Comparison of ENCODE assay signal across 13 cellular contexts in the genomic region with DNA sequence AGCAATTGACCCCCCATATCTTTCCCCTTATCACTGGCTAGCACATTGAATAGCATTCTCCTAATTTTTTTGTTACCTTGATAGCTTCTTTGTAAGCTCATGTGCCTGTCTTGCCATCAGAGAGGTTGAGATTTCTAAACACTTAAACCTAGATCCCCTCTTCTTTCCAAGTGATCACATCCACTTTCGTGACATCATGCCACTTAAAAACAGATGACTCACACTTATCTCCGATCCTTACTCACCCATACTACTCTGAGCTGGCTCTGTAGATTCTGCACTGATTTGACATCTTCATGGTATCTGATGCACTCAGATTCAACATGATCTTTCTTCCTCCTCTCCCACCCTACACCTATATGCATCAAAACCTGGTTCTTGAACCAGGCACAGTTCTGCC. TPM values are rescaled to one million over a fixed set of nuclear protein-coding genes. Genes with fewer than 3 reads are reported as not detected.
DNase-seq lines count a peak whose midpoint lies in the region; ATAC-seq, FAIRE-seq and TF ChIP-seq lines count a peak whose summit lies in the region.
"Had no signal": no experiment of that assay in that cellular context is flagged by ENCODE, and none has a peak within 500 bp of the region (broad histone marks: within the 10 kb centered on the region; RNA-seq: fewer than 3 reads in every experiment).

No MANE protein-coding gene starts in this region.

- DNase-seq in HepG2 (ENCODE audit: low spot score): no peak
- DNase-seq in right lobe of liver: no peak
- DNase-seq in RCC 7860 (ENCODE audit: low spot score): peak; percentile 31
- peak; percentile 46 to 68 for DNase-seq in fibroblast of lung (ENCODE audit: low read depth in 2 of 2)
- DNase-seq: activated CD4-positive, alpha-beta T cell treated with anti-CD3 and anti-CD28 coated beads for 48 hours; NCI-H2029 treated with DMSO at 0.1 percent for 48 hours; pancreas; stimulated activated CD4-positive, alpha-beta T cell treated with anti-CD3 and anti-CD28 coated beads, Interleukin-2, amount 100 ng/mL, for 24 hours had no signal

- BruUV-seq in HepG2 (replicated peaks; lab: Mats Ljungman, UMichigan): no TSS peak

- TF ChIP-seq EP300 in HepG2 (IDR thresholded peaks at IDR 0.05; ENCODE audit: low read depth in 2 of 2, low read length in 2 of 2) (no peak), HepG2 (CRISPR knock-in tag; IDR thresholded peaks at IDR 0.05; ENCODE audit: borderline replicate concordance) (no peak), gastroesophageal sphincter (IDR thresholded peaks at IDR 0.05) (no peak)

- no peaks in the 10 kb centered on the region for H4K20me1 ChIP-seq in HepG2 (ENCODE audit: insufficient read depth, low read length)
- no peaks in the 10 kb centered on the region for H4K20me1 ChIP-seq in fibroblast of lung (ENCODE audit: control insufficient read depth, extremely low read depth, insufficient read depth, low read length)

- WGBS in HepG2 (ENCODE audit: low lambda C conversion rate): 75% methylated on average over 2 of the region's 2 CpGs
- WGBS in right lobe of liver (ENCODE audit: insufficient coverage, low coverage, low lambda C conversion rate, missing lambda C conversion rate): 91% methylated on average over 2 of the region's 2 CpGs
- WGBS in gastroesophageal sphincter (ENCODE audit: low coverage in 1 of 2), 2 donors: 79% methylated on average over 2 of the region's 2 CpGs; no CpG with 5 or more reads in 1 of the 2 donors

- H2AFZ ChIP-seq in HepG2 (ENCODE audit: low read length) (no peak overlapping the region), fibroblast of lung (ENCODE audit: low read length) (no peak overlapping the region)

- no peak overlapping the region for H3K4me3 ChIP-seq in HepG2 (replicated peaks in 1 of 3; ENCODE audit: insufficient read depth in 1 of 3, low read depth in 2 of 3, low read length in 3 of 3)
- no peak overlapping the region for H3K4me3 ChIP-seq in right lobe of liver
- no peak overlapping the region for H3K4me3 ChIP-seq in fibroblast of lung (replicated peaks in 1 of 4; ENCODE audit: control extremely low read depth in 1 of 4, insufficient read depth in 1 of 4, low read depth in 3 of 4, low read length in 4 of 4)
- H3K4me3 ChIP-seq in gastroesophageal sphincter: no peak overlapping the region
- H3K4me3 ChIP-seq: pancreas had no signal

- H3K27ac ChIP-seq in HepG2 (ENCODE audit: extremely low read length, insufficient read depth, low read length) (no peak overlapping the region), right lobe of liver (no peak overlapping the region), fibroblast of lung (ENCODE audit: insufficient read depth, low read length) (no peak overlapping the region), gastroesophageal sphincter (no peak overlapping the region)
- H3K27ac ChIP-seq: epithelial cell of prostate, pancreas had no signal

- H3K4me2 ChIP-seq in HepG2 (ENCODE audit: low read depth, low read length) (no peak overlapping the region), fibroblast of lung (ENCODE audit: extremely low read depth, insufficient read depth, low read length) (no peak overlapping the region)

- H3K9ac ChIP-seq in HepG2 (ENCODE audit: insufficient read depth, low read depth, low read length) (no peak overlapping the region), fibroblast of lung (ENCODE audit: insufficient read depth, low read length) (no peak overlapping the region)

- in situ Hi-C loops in HepG2 (cut with HindIII; ENCODE audit: extremely low pct_ligation_motif_present, low pct_unique_long_range_greater_than_20kb): no loop called here

- peaks cover 4% of the 10 kb centered on the region; the same call in 1 of the 2 replicates for H3K9me3 ChIP-seq in HepG2 (ENCODE audit: low read length)
- H3K9me3 ChIP-seq in right lobe of liver: peaks cover 0 to 4% (median 0%) of the 10 kb centered on the region in 4 donors
- H3K9me3 ChIP-seq in fibroblast of lung (ENCODE audit: control insufficient read depth, insufficient read depth, low read depth, low read length): no peaks in the 10 kb centered on the region
- peaks cover 0 to 5% (median 0%) of the 10 kb centered on the region in 3 donors for H3K9me3 ChIP-seq in gastroesophageal sphincter
- H3K9me3 ChIP-seq: pancreas had no signal

- no peak for ATAC-seq in HepG2
- no peak for ATAC-seq in right lobe of liver
- ATAC-seq in GM21390 (IDR thresholded peaks at IDR 0.05; ENCODE audit: unreplicated experiment): no peak
- ATAC-seq in GM18861 (IDR thresholded peaks at IDR 0.05; ENCODE audit: unreplicated experiment): no peak
- ATAC-seq in HG02885 (IDR thresholded peaks at IDR 0.05; ENCODE audit: poor library complexity, unreplicated experiment): no peak
- ATAC-seq in gastroesophageal sphincter: no peak
- ATAC-seq: pancreas had no signal

- H3K27me3 ChIP-seq in HepG2 (ENCODE audit: control insufficient read depth in 1 of 2, insufficient read depth in 2 of 2, low read length in 2 of 2): no peaks in the 10 kb centered on the region
- no peaks in the 10 kb centered on the region for H3K27me3 ChIP-seq in right lobe of liver
- H3K27me3 ChIP-seq in fibroblast of lung (ENCODE audit: control insufficient read depth, insufficient read depth, low read length): no peaks in the 10 kb centered on the region
- no peaks in the 10 kb centered on the region for H3K27me3 ChIP-seq in gastroesophageal sphincter
- H3K27me3 ChIP-seq: pancreas had no signal

- H3K4me1 ChIP-seq in HepG2 (ENCODE audit: insufficient read depth, low read length) (no peaks in the 10 kb centered on the region), right lobe of liver (no peaks in the 10 kb centered on the region), fibroblast of lung (ENCODE audit: control insufficient read depth, extremely low read depth, insufficient read depth, low read length) (no peaks in the 10 kb centered on the region), gastroesophageal sphincter (no peaks in the 10 kb centered on the region)
- H3K4me1 ChIP-seq: pancreas had no signal

- intact Hi-C loops in HepG2 (cut with micrococcal nuclease; ENCODE audit: unreplicated experiment): no loop called here
- intact Hi-C loops in right lobe of liver (cut with DNase I): no loop called here

- CTCF ChIA-PET in HepG2 (lab: Yijun Ruan, JAX; ENCODE audit: low intra/inter-chr PET ratio, low total read pairs): no interaction called here

- TF ChIP-seq POLR2A in HepG2 (IDR thresholded peaks at IDR 0.05; ENCODE audit: insufficient read depth in 1 of 2, low read depth in 2 of 2, low read length in 2 of 2) (no peak), right lobe of liver (IDR thresholded peaks at IDR 0.05) (no peak), gastroesophageal sphincter (IDR thresholded peaks at IDR 0.05) (no peak)

- no peak for TF ChIP-seq CTCF in HepG2 (CRISPR knock-in tag; IDR thresholded peaks at IDR 0.05)
- TF ChIP-seq CTCF in right lobe of liver (IDR thresholded peaks at IDR 0.05): no peak
- TF ChIP-seq CTCF in fibroblast of lung (conservative IDR thresholded peaks at IDR 0.05 in 1 of 2, IDR thresholded peaks at IDR 0.05 in 1 of 2; ENCODE audit: low read depth in 1 of 2, low read length in 2 of 2): no peak
- TF ChIP-seq CTCF in gastroesophageal sphincter (IDR thresholded peaks at IDR 0.05): no peak

- FAIRE-seq in HepG2 (lab: Jason Lieb, UNC): no peak
- no peak for FAIRE-seq in RCC 7860 (lab: Jason Lieb, UNC)
- FAIRE-seq: pancreas had no signal

- H3K36me3 ChIP-seq in HepG2 (replicated peaks in 1 of 2; ENCODE audit: control insufficient read depth in 1 of 2, insufficient read depth in 2 of 2, low read length in 2 of 2) (no peaks in the 10 kb centered on the region; a peak in 1 of 5 replicates), right lobe of liver (no peaks in the 10 kb centered on the region), fibroblast of lung (ENCODE audit: control insufficient read depth, insufficient read depth, low read length) (no peaks in the 10 kb centered on the region), gastroesophageal sphincter (no peaks in the 10 kb centered on the region)
- H3K36me3 ChIP-seq: pancreas had no signal

- POLR2A ChIA-PET in HepG2 (lab: Yijun Ruan, JAX): no interaction called here

- H3K79me2 ChIP-seq in HepG2 (ENCODE audit: insufficient read depth, low read length): no peaks in the 10 kb centered on the region
- H3K79me2 ChIP-seq in fibroblast of lung (ENCODE audit: control insufficient read depth, insufficient read depth, low read length): no peaks in the 10 kb centered on the region

- no peak for TF ChIP-seq RAD21 in HepG2 (CRISPR knock-in tag; IDR thresholded peaks at IDR 0.05)

RNA-seq across cellular contexts. Expression of gene GPR137C, which starts 10.5 kb away (rescaled TPM):
- 0.51 TPM in 2 replicates for total RNA-seq in HepG2 (2016; rRNA removed; fragmentation: Illumina TruSeq; extraction: Trizol)
- total RNA-seq in HepG2 (2016; cell fraction: cytosol; rRNA removed; fragmentation: Illumina TruSeq; extraction: Trizol; ENCODE audit: low read depth): 0.18 and 0.20 TPM in 2 replicates
- total RNA-seq in HepG2 (2016; cell fraction: insoluble cytoplasmic fraction; rRNA removed; fragmentation: Illumina TruSeq; extraction: Trizol): 0.70 and 0.78 TPM in 2 replicates
- 0.34 and 0.46 TPM in 2 replicates for total RNA-seq in HepG2 (2016; cell fraction: membrane; rRNA removed; fragmentation: Illumina TruSeq; extraction: Trizol)
- 1.8 and 1.9 TPM in 2 replicates for total RNA-seq in HepG2 (2016; cell fraction: nucleus; rRNA removed; fragmentation: Illumina TruSeq; extraction: Trizol)
- polyA plus RNA-seq in HepG2 (2011; rRNA removed): 0.24 and 0.34 TPM in 2 replicates
- 0.09 and 0.14 TPM in 2 replicates for polyA plus RNA-seq in HepG2 (2011; cell fraction: cytosol; rRNA removed)
- polyA plus RNA-seq in HepG2 (2011; cell fraction: nucleus; rRNA removed): 0.42 and 0.53 TPM in 2 replicates
- 0.31 and 0.60 TPM in 2 replicates for polyA plus RNA-seq in HepG2 (2012)
- polyA plus RNA-seq in HepG2 (2016; cell fraction: cytosol; fragmentation: Illumina TruSeq; extraction: Trizol; ENCODE audit: low read depth): 0.25 and 0.35 TPM in 2 replicates
- polyA plus RNA-seq in HepG2 (2016; cell fraction: insoluble cytoplasmic fraction; fragmentation: Illumina TruSeq; extraction: Trizol; ENCODE audit: low read depth): 0.99 and 1.1 TPM in 2 replicates
- polyA plus RNA-seq in HepG2 (2016; cell fraction: membrane; fragmentation: Illumina TruSeq; extraction: Trizol; ENCODE audit: low read depth): 0.66 and 1.2 TPM in 2 replicates
- polyA plus RNA-seq in HepG2 (2016; cell fraction: nucleus; fragmentation: Illumina TruSeq; extraction: Trizol; ENCODE audit: insufficient read depth, low read depth): 3.2 and 3.7 TPM in 2 replicates
- 0.44 and 0.82 TPM in 2 replicates for polyA minus RNA-seq in HepG2 (2011; rRNA and poly(A)+ RNA removed; ENCODE audit: low replicate concordance)
- 0.70 TPM in 1 of 2 replicates, not detected in the other for polyA minus RNA-seq in HepG2 (2011; cell fraction: cytosol; rRNA and poly(A)+ RNA removed)
- polyA minus RNA-seq in HepG2 (2011; cell fraction: nucleus; rRNA and poly(A)+ RNA removed): 0.99 and 1.0 TPM in 2 replicates
- total RNA-seq in right lobe of liver: under 1 TPM; 0.18 to 0.51 (median 0.20) TPM
- 0.50 and 0.51 TPM in 2 replicates for total RNA-seq in fibroblast of lung
- polyA plus RNA-seq in fibroblast of lung: 0.37 and 0.59 TPM in 2 replicates
- polyA plus RNA-seq in fibroblast of lung (2012): 0.30 and 0.48 TPM in 2 replicates
- polyA minus RNA-seq in fibroblast of lung (ENCODE audit: low replicate concordance): 0.86 TPM in 1 of 2 replicates, not detected in the other
- total RNA-seq in gastroesophageal sphincter: under 1 TPM; 0.12 to 0.54 (median 0.19) TPM

RNA-seq across cellular contexts. Expression of gene TXNDC16, which starts 10.8 kb away (rescaled TPM):
- 4.3 and 6.2 TPM in 2 replicates for total RNA-seq in HepG2 (2016; rRNA removed; fragmentation: Illumina TruSeq; extraction: Trizol)
- total RNA-seq in HepG2 (2016; cell fraction: cytosol; rRNA removed; fragmentation: Illumina TruSeq; extraction: Trizol; ENCODE audit: low read depth): 8.3 and 8.9 TPM in 2 replicates
- total RNA-seq in HepG2 (2016; cell fraction: insoluble cytoplasmic fraction; rRNA removed; fragmentation: Illumina TruSeq; extraction: Trizol): 3.5 and 5.6 TPM in 2 replicates
- total RNA-seq in HepG2 (2016; cell fraction: membrane; rRNA removed; fragmentation: Illumina TruSeq; extraction: Trizol): 4.0 and 4.3 TPM in 2 replicates
- total RNA-seq in HepG2 (2016; cell fraction: nucleus; rRNA removed; fragmentation: Illumina TruSeq; extraction: Trizol): 7.9 and 10.2 TPM in 2 replicates
- 3.4 and 4.6 TPM in 2 replicates for polyA plus RNA-seq in HepG2 (2011; rRNA removed)
- 1.4 and 2.8 TPM in 2 replicates for polyA plus RNA-seq in HepG2 (2011; cell fraction: cytosol; rRNA removed)
- 1.7 and 2.1 TPM in 2 replicates for polyA plus RNA-seq in HepG2 (2011; cell fraction: nucleus; rRNA removed)
- 3.6 and 5.7 TPM in 2 replicates for polyA plus RNA-seq in HepG2 (2012)
- 0.18 and 0.27 TPM in 2 replicates for polyA plus RNA-seq in HepG2 (2016; cell fraction: cytosol; fragmentation: Illumina TruSeq; extraction: Trizol; ENCODE audit: low read depth)
- 2.6 and 2.9 TPM in 2 replicates for polyA plus RNA-seq in HepG2 (2016; cell fraction: insoluble cytoplasmic fraction; fragmentation: Illumina TruSeq; extraction: Trizol; ENCODE audit: low read depth)
- polyA plus RNA-seq in HepG2 (2016; cell fraction: membrane; fragmentation: Illumina TruSeq; extraction: Trizol; ENCODE audit: low read depth): 0.63 and 0.66 TPM in 2 replicates
- polyA plus RNA-seq in HepG2 (2016; cell fraction: nucleus; fragmentation: Illumina TruSeq; extraction: Trizol; ENCODE audit: insufficient read depth, low read depth): 6.9 and 7.2 TPM in 2 replicates
- polyA minus RNA-seq in HepG2 (2011; rRNA and poly(A)+ RNA removed; ENCODE audit: low replicate concordance): 5.3 and 6.8 TPM in 2 replicates
- 5.2 and 6.2 TPM in 2 replicates for polyA minus RNA-seq in HepG2 (2011; cell fraction: cytosol; rRNA and poly(A)+ RNA removed)
- 8.3 and 11.3 TPM in 2 replicates for polyA minus RNA-seq in HepG2 (2011; cell fraction: nucleus; rRNA and poly(A)+ RNA removed)
- total RNA-seq in right lobe of liver: 1 to 10 TPM; 2.0 to 5.5 (median 4.1) TPM
- 3.0 and 5.1 TPM in 2 replicates for total RNA-seq in fibroblast of lung
- 2.5 and 6.6 TPM in 2 replicates for polyA plus RNA-seq in fibroblast of lung
- polyA plus RNA-seq in fibroblast of lung (2012): 1.9 and 3.9 TPM in 2 replicates
- 0.20 and 2.1 TPM in 2 replicates for polyA minus RNA-seq in fibroblast of lung (ENCODE audit: low replicate concordance)
- 10 to 100 TPM in 3 of 4 donors, 1 to 10 TPM in 1; 7.4 to 18.7 (median 16.0) TPM for total RNA-seq in gastroesophageal sphincter

Comparison
In these comparisons a context has a peak if more than half of its experiments do, and no peak if none do; other contexts are left out.
1. DNase-seq: peak in RCC 7860 (single experiment) and fibroblast of lung (2 of 2); none in HepG2 (single experiment) and right lobe of liver (0 of 3).